ENCODE assay signal across 22 cellular contexts in the genomic region with DNA sequence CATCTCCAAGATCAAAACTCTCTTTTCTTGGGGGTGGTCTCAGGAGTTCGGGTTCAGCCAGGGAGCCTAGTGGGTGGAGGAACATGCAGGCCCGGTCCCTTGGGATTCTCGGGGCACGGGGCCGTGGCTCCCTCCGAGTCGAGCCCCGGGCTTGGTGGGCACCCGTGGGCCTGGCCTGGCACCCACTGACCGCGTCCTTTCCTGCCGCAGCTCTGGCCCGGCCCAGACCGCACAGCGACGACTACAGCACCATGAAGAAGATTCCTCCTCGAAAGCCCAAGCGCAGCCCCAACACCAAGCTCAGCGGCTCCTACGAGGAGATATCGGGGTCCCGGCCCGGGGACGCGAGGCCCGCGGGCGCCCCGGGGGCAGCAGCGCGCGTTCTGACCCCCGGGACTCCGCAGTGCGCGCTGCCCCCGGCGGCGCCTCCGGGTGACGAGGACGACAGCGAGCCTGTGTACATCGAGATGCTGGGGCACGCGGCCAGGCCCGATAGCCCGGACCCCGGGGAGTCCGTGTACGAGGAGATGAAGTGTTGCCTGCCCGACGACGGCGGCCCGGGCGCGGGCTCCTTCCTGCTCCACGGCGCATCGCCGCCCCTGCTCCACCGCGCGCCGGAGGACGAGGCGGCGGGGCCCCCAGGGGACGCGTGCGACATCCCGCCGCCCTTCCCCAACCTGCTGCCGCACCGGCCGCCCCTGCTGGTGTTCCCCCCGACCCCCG.
A peak's percentile ranks its signal among the peaks of the same experiment; 100 is the strongest.
DNase-seq lines count a peak whose midpoint lies in the region; ATAC-seq, FAIRE-seq and TF ChIP-seq lines count a peak whose summit lies in the region.
"Had no signal": no experiment of that assay in that cellular context is flagged by ENCODE, and none has a peak within 500 bp of the region (broad histone marks: within the 10 kb centered on the region; RNA-seq: fewer than 3 reads in every experiment).

No MANE protein-coding gene starts in this region.

- no peak overlapping the region for H3K4me3 ChIP-seq in astrocyte (ENCODE audit: insufficient read depth, low read depth, low read length)
- H3K4me3 ChIP-seq in esophagus squamous epithelium = peak overlapping the region in 3 of 4 donors; percentile 14 to 56 (median 44)
- H3K4me3 ChIP-seq in neutrophil (ENCODE audit: low read depth in 1 of 2, low read length in 1 of 2) = peak overlapping the region; percentile 12 to 32
- H3K4me3 ChIP-seq in testis = peak overlapping the region; percentile 36 to 39

- TF ChIP-seq CTCF in astrocyte (IDR thresholded peaks at IDR 0.05; ENCODE audit: insufficient read depth, low read depth, low read length) (no peak), esophagus squamous epithelium (IDR thresholded peaks at IDR 0.05) (no peak), neutrophil (IDR thresholded peaks at IDR 0.05) (no peak), testis (IDR thresholded peaks at IDR 0.05) (no peak), GM10266 (IDR thresholded peaks at IDR 0.05; ENCODE audit: control insufficient read depth, insufficient read depth, low read depth, missing control alignments) (no peak), chondrocyte (IDR thresholded peaks at IDR 0.05) (no peak)

- H3K27me3 ChIP-seq in astrocyte (ENCODE audit: insufficient read depth, low read length) (no peaks in the 10 kb centered on the region), esophagus squamous epithelium (peaks cover 0 to 38% (median 0%) of the 10 kb centered on the region in 4 donors), neutrophil (peaks cover 44% of the 10 kb centered on the region), testis (no peaks in the 10 kb centered on the region)
- H3K27me3 ChIP-seq: adrenal gland had no signal

- H3K27ac Mint-ChIP-seq in astrocyte (ENCODE audit: unreplicated experiment) (no peak overlapping the region), chondrocyte (ENCODE audit: unreplicated experiment) (no peak overlapping the region)
- no peak overlapping the region for H3K27ac Mint-ChIP-seq in activated CD8-positive, alpha-beta T cell treated with anti-CD3 and anti-CD28 coated beads, Interleukin-2, amount 10 ng/mL, durations not matched to agents 7 days and 5 days
- H3K27ac Mint-ChIP-seq: activated CD4-positive, alpha-beta T cell treated with anti-CD3 and anti-CD28 coated beads, Interleukin-2, amount 10 ng/mL, durations not matched to agents 7 days and 5 days; naive thymus-derived CD8-positive, alpha-beta T cell; type B pancreatic cell had no signal

- FAIRE-seq in astrocyte (lab: Jason Lieb, UNC) = no peak
- FAIRE-seq: pancreas had no signal

- peak overlapping the region; percentile 36 for H2AFZ ChIP-seq in astrocyte (ENCODE audit: low read depth, low read length)

- no peaks in the 10 kb centered on the region for H3K79me2 ChIP-seq in astrocyte (ENCODE audit: insufficient read depth, low read length)

- WGBS in esophagus squamous epithelium, 2 donors = 94% methylated on average over 5 of the region's 79 CpGs; no CpG with 5 or more reads in 1 of the 2 donors
- WGBS in testis, 2 donors = 21 to 39% methylated on average over 5 to 44 of the region's 79 CpGs

- no peaks in the 10 kb centered on the region for H3K36me3 ChIP-seq in astrocyte (ENCODE audit: insufficient read depth, low read length)
- no peaks in the 10 kb centered on the region for H3K36me3 ChIP-seq in esophagus squamous epithelium
- H3K36me3 ChIP-seq in neutrophil = no peaks in the 10 kb centered on the region
- H3K36me3 ChIP-seq in testis (ENCODE audit: low read depth, missing control alignments) = no peaks in the 10 kb centered on the region
- H3K36me3 ChIP-seq: adrenal gland, pancreas had no signal

- POLR2A ChIA-PET in activated CD8-positive, alpha-beta T cell treated with anti-CD3 and anti-CD28 coated beads, Interleukin-2, amount 10 ng/mL, durations not matched to agents 7 days and 5 days (lab: Charles Lee) = no interaction called here

- no peaks in the 10 kb centered on the region for H4K20me1 ChIP-seq in astrocyte (ENCODE audit: insufficient read depth, low read length)

- no peak for TF ChIP-seq POLR2A in esophagus squamous epithelium (IDR thresholded peaks at IDR 0.05)
- no peak for TF ChIP-seq POLR2A in testis (IDR thresholded peaks at IDR 0.05)

- no peak overlapping the region for H3K4me3 Mint-ChIP-seq in astrocyte (ENCODE audit: unreplicated experiment)
- no peak overlapping the region for H3K4me3 Mint-ChIP-seq in activated CD8-positive, alpha-beta T cell treated with anti-CD3 and anti-CD28 coated beads, Interleukin-2, amount 10 ng/mL, durations not matched to agents 7 days and 5 days
- H3K4me3 Mint-ChIP-seq in chondrocyte (ENCODE audit: unreplicated experiment) = no peak overlapping the region
- H3K4me3 Mint-ChIP-seq: activated CD4-positive, alpha-beta T cell treated with anti-CD3 and anti-CD28 coated beads, Interleukin-2, amount 10 ng/mL, durations not matched to agents 7 days and 5 days; naive thymus-derived CD8-positive, alpha-beta T cell; type B pancreatic cell had no signal

- H3K36me3 Mint-ChIP-seq in astrocyte (ENCODE audit: low read depth, unreplicated experiment) (peaks cover 3% of the 10 kb centered on the region), chondrocyte (ENCODE audit: low read depth) (no peaks in the 10 kb centered on the region)
- no peaks in the 10 kb centered on the region for H3K36me3 Mint-ChIP-seq in activated CD8-positive, alpha-beta T cell treated with anti-CD3 and anti-CD28 coated beads, Interleukin-2, amount 10 ng/mL, durations not matched to agents 7 days and 5 days (ENCODE audit: low read depth)
- H3K36me3 Mint-ChIP-seq: type B pancreatic cell had no signal

- no peak overlapping the region for H3K9ac ChIP-seq in astrocyte (ENCODE audit: low read length)
- H3K9ac ChIP-seq: KMS-11 had no signal

- peak overlapping the region; percentile 46 for H3K4me2 ChIP-seq in astrocyte (ENCODE audit: low read length)
- H3K4me2 ChIP-seq: KMS-11 had no signal

- no peak for ATAC-seq in activated CD8-positive, alpha-beta T cell treated with anti-CD3 and anti-CD28 coated beads, Interleukin-2, amount 10 ng/mL, durations not matched to agents 7 days and 5 days
- ATAC-seq: naive thymus-derived CD8-positive, alpha-beta T cell had no signal

- H3K9me3 Mint-ChIP-seq in astrocyte (ENCODE audit: unreplicated experiment) = peaks cover 8% of the 10 kb centered on the region
- peaks cover 7% of the 10 kb centered on the region for H3K9me3 Mint-ChIP-seq in activated CD8-positive, alpha-beta T cell treated with anti-CD3 and anti-CD28 coated beads, Interleukin-2, amount 10 ng/mL, durations not matched to agents 7 days and 5 days (ENCODE audit: insufficient read depth)
- peaks cover 4% of the 10 kb centered on the region for H3K9me3 Mint-ChIP-seq in chondrocyte (ENCODE audit: low read depth)
- H3K9me3 Mint-ChIP-seq: activated CD4-positive, alpha-beta T cell treated with anti-CD3 and anti-CD28 coated beads, Interleukin-2, amount 10 ng/mL, durations not matched to agents 7 days and 5 days; type B pancreatic cell had no signal

- intact Hi-C loops in esophagus squamous epithelium (cut with DNase I) (loop anchor here (10.0 kb wide), 2 partner anchors 135 to 965 kb away; no protein-coding TSS in a partner anchor), testis (cut with DNase I; ENCODE audit: low total_unique reads) (loop anchor here (10.0 kb wide), 1 partner anchor 645 kb away; the partner anchor contains the start of gene IRS2)

- H3K4me1 Mint-ChIP-seq in astrocyte (ENCODE audit: low read depth, unreplicated experiment) = no peaks in the 10 kb centered on the region
- H3K4me1 Mint-ChIP-seq in activated CD8-positive, alpha-beta T cell treated with anti-CD3 and anti-CD28 coated beads, Interleukin-2, amount 10 ng/mL, durations not matched to agents 7 days and 5 days (ENCODE audit: low read depth) = no peaks in the 10 kb centered on the region
- H3K4me1 Mint-ChIP-seq in chondrocyte (ENCODE audit: low read depth) = peaks cover 12% of the 10 kb centered on the region
- H3K4me1 Mint-ChIP-seq: activated CD4-positive, alpha-beta T cell treated with anti-CD3 and anti-CD28 coated beads, Interleukin-2, amount 10 ng/mL, durations not matched to agents 7 days and 5 days; naive thymus-derived CD8-positive, alpha-beta T cell had no signal

- H3K4me1 ChIP-seq in astrocyte (ENCODE audit: insufficient read depth, low read length) (no peaks in the 10 kb centered on the region), esophagus squamous epithelium (peaks cover 0 to 12% (median 0%) of the 10 kb centered on the region in 3 donors), neutrophil (ENCODE audit: control insufficient read depth in 1 of 2, insufficient read depth in 1 of 2, low read depth in 1 of 2, low read length in 1 of 2) (peaks cover 3 to 10% of the 10 kb centered on the region in 2 experiments), testis (no peaks in the 10 kb centered on the region)
- H3K4me1 ChIP-seq: pancreas had no signal

- no peak overlapping the region for H3K27ac ChIP-seq in astrocyte (ENCODE audit: low read depth, low read length)
- H3K27ac ChIP-seq in esophagus squamous epithelium = no peak overlapping the region
- H3K27ac ChIP-seq in neutrophil = no peak overlapping the region
- no peak overlapping the region for H3K27ac ChIP-seq in testis
- H3K27ac ChIP-seq: KMS-11, pancreas had no signal

- no peaks in the 10 kb centered on the region for H3K27me3 Mint-ChIP-seq in astrocyte (ENCODE audit: low read depth, unreplicated experiment)
- H3K27me3 Mint-ChIP-seq in activated CD8-positive, alpha-beta T cell treated with anti-CD3 and anti-CD28 coated beads, Interleukin-2, amount 10 ng/mL, durations not matched to agents 7 days and 5 days (ENCODE audit: low read depth) = peaks cover 9% of the 10 kb centered on the region
- H3K27me3 Mint-ChIP-seq in chondrocyte (ENCODE audit: low read depth) = no peaks in the 10 kb centered on the region
- H3K27me3 Mint-ChIP-seq: type B pancreatic cell had no signal

- H3K9me3 ChIP-seq in astrocyte (ENCODE audit: insufficient read depth, low read depth, low read length) = peaks cover 3% of the 10 kb centered on the region
- H3K9me3 ChIP-seq in esophagus squamous epithelium = no peaks in the 10 kb centered on the region
- H3K9me3 ChIP-seq in neutrophil = no peaks in the 10 kb centered on the region
- no peaks in the 10 kb centered on the region for H3K9me3 ChIP-seq in testis
- H3K9me3 ChIP-seq: adrenal gland, pancreas had no signal

- no peak for DNase-seq in astrocyte (ENCODE audit: low read depth)
- DNase-seq in esophagus squamous epithelium (lab: John Stamatoyannopoulos, UW) = no peak
- no peak for DNase-seq in testis
- no peak for DNase-seq in activated CD8-positive, alpha-beta T cell treated with anti-CD3 and anti-CD28 coated beads, Interleukin-2, amount 10 ng/mL, durations not matched to agents 7 days and 5 days
- no peak for DNase-seq in DMS 273 treated with DMSO at 0.1 percent for 48 hours (lab: John Stamatoyannopoulos, UW)
- no peak for DNase-seq in GM10266 (ENCODE audit: extremely low spot score)
- DNase-seq in chondrocyte (ENCODE audit: low spot score) = no peak
- DNase-seq: activated CD4-positive, alpha-beta T cell treated with anti-CD3 and anti-CD28 coated beads, Interleukin-2, amount 10 ng/mL, durations not matched to agents 7 days and 5 days; activated CD8-positive, alpha-beta memory T cell treated with anti-CD3 and anti-CD28 coated beads, Interleukin-2, amount 50 U/mL, for 4 hours; activated effector memory CD4-positive, alpha-beta T cell treated with anti-CD3 and anti-CD28 coated beads, Interleukin-2, amount 50 U/mL, for 16 hours; Calu3; cerebellar nuclear complex; mesenchymal stem cell; naive thymus-derived CD8-positive, alpha-beta T cell; NCI-H1930; NCI-H446 treated with DMSO at 0.1 percent for 48 hours; stimulated activated CD8-positive, alpha-beta memory T cell treated with anti-CD3 and anti-CD28 coated beads, Interleukin-4, amount 100 ng/mL, for 48 hours had no signal

- CTCF ChIA-PET in activated CD8-positive, alpha-beta T cell treated with anti-CD3 and anti-CD28 coated beads, Interleukin-2, amount 10 ng/mL, durations not matched to agents 7 days and 5 days (lab: Charles Lee) = no interaction called here
